Comparison of ENCODE assay signal across 8 cellular contexts in genomic region chr10:132836832-132837540, GRCh38. TPM values are rescaled to one million over a fixed set of nuclear protein-coding genes. Genes with fewer than 3 reads are reported as not detected.
DNase-seq lines count a peak whose midpoint lies in the region; ATAC-seq and TF ChIP-seq lines count a peak whose summit lies in the region.

No MANE protein-coding gene starts in this region.

- DNase-seq in D341Med (ENCODE audit: low spot score) (peak; percentile 83), thyroid gland (peak; percentile 55 to 60), H4 (ENCODE audit: low spot score) (no peak)
- DNase-seq in activated CD4-positive, alpha-beta T cell treated with anti-CD3 and anti-CD28 coated beads, Interleukin-2, amount 50 U/mL, for 48 hours, result peak; percentile 31 to 38
- peak in 7 of 9 donors; percentile 40 to 67 (median 51) for DNase-seq in naive thymus-derived CD4-positive, alpha-beta T cell

- ATAC-seq in esophagus mucosa, result peak; percentile 35
- peak; percentile 58 for ATAC-seq in naive thymus-derived CD4-positive, alpha-beta T cell
- no peak for ATAC-seq in HG03520 (IDR thresholded peaks at IDR 0.05; ENCODE audit: unreplicated experiment)

- POLR2A ChIA-PET in naive thymus-derived CD4-positive, alpha-beta T cell (lab: Charles Lee), result no interaction called here

- no peaks in the 10 kb centered on the region for H3K36me3 ChIP-seq in naive thymus-derived CD4-positive, alpha-beta T cell (ENCODE audit: control insufficient read depth in 2 of 3, insufficient read depth in 3 of 3, low read length in 3 of 3)
- H3K36me3 ChIP-seq in thyroid gland, result no peaks in the 10 kb centered on the region

- TF ChIP-seq POLR2A in thyroid gland (IDR thresholded peaks at IDR 0.05), result no peak

- peak; percentile 94 to 98 (median 96) for TF ChIP-seq CTCF in thyroid gland (IDR thresholded peaks at IDR 0.05)

- H3K36me3 Mint-ChIP-seq in naive thymus-derived CD4-positive, alpha-beta T cell, result peaks cover 0 to 2% (median under 1%) of the 10 kb centered on the region in 5 donors

- no peaks in the 10 kb centered on the region for H3K27me3 ChIP-seq in naive thymus-derived CD4-positive, alpha-beta T cell (ENCODE audit: control insufficient read depth in 2 of 2, insufficient read depth in 2 of 2, low read length in 2 of 2)
- H3K27me3 ChIP-seq in thyroid gland, result no peaks in the 10 kb centered on the region

- no peak overlapping the region for H3K4me3 Mint-ChIP-seq in naive thymus-derived CD4-positive, alpha-beta T cell

- no peaks in the 10 kb centered on the region for H3K4me1 Mint-ChIP-seq in naive thymus-derived CD4-positive, alpha-beta T cell

- no peak overlapping the region for H3K4me3 ChIP-seq in naive thymus-derived CD4-positive, alpha-beta T cell (ENCODE audit: low read length)
- peak overlapping the region in 1 of 3 donors; percentile 16 for H3K4me3 ChIP-seq in thyroid gland (replicated peaks in 1 of 3)

- peaks cover 0 to 8% (median 0%) of the 10 kb centered on the region in 3 experiments for H3K9me3 ChIP-seq in naive thymus-derived CD4-positive, alpha-beta T cell (ENCODE audit: control insufficient read depth in 2 of 3, low read length in 3 of 3)
- no peaks in the 10 kb centered on the region for H3K9me3 ChIP-seq in thyroid gland

- H3K9me3 Mint-ChIP-seq in naive thymus-derived CD4-positive, alpha-beta T cell, result peaks cover under 1 to 7% (median 3%) of the 10 kb centered on the region in 11 donors

- H3K4me1 ChIP-seq in naive thymus-derived CD4-positive, alpha-beta T cell (ENCODE audit: control insufficient read depth in 2 of 2, insufficient read depth in 2 of 2, low read length in 2 of 2), result no peaks in the 10 kb centered on the region
- peaks cover 8 to 10% of the 10 kb centered on the region in 2 donors for H3K4me1 ChIP-seq in thyroid gland

- CTCF ChIA-PET in naive thymus-derived CD4-positive, alpha-beta T cell (lab: Charles Lee), result no interaction called here

- no peak overlapping the region for H3K27ac Mint-ChIP-seq in naive thymus-derived CD4-positive, alpha-beta T cell

- TF ChIP-seq EP300 in Ishikawa (IDR thresholded peaks at IDR 0.05; ENCODE audit: borderline replicate concordance), result no peak

- TF ChIP-seq RAD21 in Ishikawa (IDR thresholded peaks at IDR 0.05; ENCODE audit: low read depth), result peak; percentile 93

- H3K27ac ChIP-seq in naive thymus-derived CD4-positive, alpha-beta T cell (ENCODE audit: low read depth, low read length), result no peak overlapping the region
- H3K27ac ChIP-seq in thyroid gland, result peak overlapping the region; percentile 74 to 84 (median 81)

- peaks cover 0 to 9% (median 2%) of the 10 kb centered on the region in 5 donors for H3K27me3 Mint-ChIP-seq in naive thymus-derived CD4-positive, alpha-beta T cell

- intact Hi-C loops in naive thymus-derived CD4-positive, alpha-beta T cell (cut with micrococcal nuclease), result loop anchor here (1.0 to 5.0 kb wide), 3 partner anchors 182 to 285 kb away; no protein-coding TSS in a partner anchor
- intact Hi-C loops in thyroid gland (cut with DNase I), result loop anchor here (5.0 kb wide), 1 partner anchor 285 kb away; no protein-coding TSS in a partner anchor

- WGBS in thyroid gland, 2 donors, result 41 to 42% methylated on average over 31 to 33 of the region's 34 CpGs

TF ChIP-seq in Ishikawa, 13 proteins besides CTCF, POLR2A, EP300 and RAD21:
- no peak for TF ChIP-seq CEBPB (IDR thresholded peaks at IDR 0.05)
- peak; percentile 88 for TF ChIP-seq ZBTB7A (IDR thresholded peaks at IDR 0.05; ENCODE audit: low read depth)

RNA-seq across cellular contexts. Expression of gene NKX6-2, which starts 51.0 kb away (rescaled TPM):
- total RNA-seq in esophagus mucosa, result 0.08 TPM
- total RNA-seq in naive thymus-derived CD4-positive, alpha-beta T cell, result not detected
- under 1 TPM in 1 of 2 donors, not detected in 1; 0.80 TPM for polyA plus RNA-seq in naive thymus-derived CD4-positive, alpha-beta T cell
- not detected for total RNA-seq in thyroid gland
- not detected in 2 replicates for total RNA-seq in H4 (2014; rRNA removed; shearing (Covaris generic))
